3 cellular contexts compared by ENCODE assay signal in the genomic region with DNA sequence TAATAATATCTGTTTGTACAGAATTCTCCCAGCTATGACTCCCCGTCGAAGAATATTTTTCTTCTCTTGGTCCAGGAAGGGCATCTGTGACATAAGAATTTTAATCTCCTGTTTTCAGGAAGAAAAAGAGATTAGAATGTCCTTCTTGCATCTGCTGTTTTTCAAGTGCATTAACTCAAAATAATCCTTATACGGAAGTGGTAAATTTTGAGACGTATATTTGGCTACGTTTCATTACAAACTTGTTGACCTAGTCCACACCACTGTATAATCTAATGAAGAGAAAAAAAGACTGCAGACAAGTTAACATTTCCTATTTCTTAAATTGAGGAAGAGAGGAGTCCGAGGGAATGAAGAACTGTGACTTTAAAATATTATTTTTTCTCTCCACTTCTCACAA.
"Had no signal": no experiment of that assay in that cellular context is flagged by ENCODE, and none has a peak within 500 bp of the region (broad histone marks: within the 10 kb centered on the region; RNA-seq: fewer than 3 reads in every experiment).

No MANE protein-coding gene starts in this region.

- DNase-seq: H9, HCEC 1CT had no signal

- H3K4me3 ChIP-seq: GM23338 had no signal
